8 cellular contexts compared by ENCODE assay signal in the genomic region with DNA sequence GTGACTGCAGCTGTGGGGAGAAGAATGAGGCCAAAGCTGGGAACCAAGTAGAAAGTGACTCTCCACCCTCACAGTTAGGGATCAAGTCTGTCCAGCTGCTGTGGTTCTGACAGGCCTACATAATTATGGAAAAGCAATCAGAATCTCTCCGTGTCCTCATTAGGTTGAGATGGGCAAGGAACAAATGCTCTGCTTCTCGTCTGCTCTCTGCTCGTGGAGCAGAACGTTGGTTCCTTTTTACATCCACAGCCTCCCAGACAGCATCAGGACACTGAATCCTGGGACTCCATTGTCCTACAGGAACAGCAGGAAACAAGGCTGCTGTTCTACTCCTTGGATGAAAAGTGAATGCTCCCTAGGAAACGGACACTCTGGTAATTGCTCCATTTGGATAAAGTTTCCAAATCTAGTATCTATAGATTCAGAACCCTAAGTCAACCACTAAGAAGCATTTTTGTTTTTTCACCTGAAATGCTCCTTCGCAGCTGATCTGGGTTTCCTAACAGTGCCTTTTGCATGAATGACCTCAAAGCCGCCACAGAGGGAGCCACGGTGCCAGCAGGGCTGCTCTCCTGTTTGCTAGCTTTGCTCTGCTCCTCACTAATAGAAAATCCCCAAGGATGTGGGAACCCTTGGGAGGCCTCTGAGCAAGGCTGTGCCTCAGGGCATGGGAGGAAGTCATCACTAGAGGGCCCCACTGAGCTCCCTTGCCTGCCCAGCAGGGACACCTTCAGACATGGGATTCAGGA.
DNase-seq lines count a peak whose midpoint lies in the region; ATAC-seq and TF ChIP-seq lines count a peak whose summit lies in the region.

No MANE protein-coding gene starts in this region.

- peak; percentile 6 for DNase-seq in activated naive CD4-positive, alpha-beta T cell treated with Interleukin-2 at 50 U/mL for 16 hours
- DNase-seq in activated naive CD4-positive, alpha-beta T cell (lab: John Stamatoyannopoulos, UW): no peak
- DNase-seq in NCI-H1436 treated with DMSO at 0.1 percent for 48 hours (lab: John Stamatoyannopoulos, UW): peak; percentile 58
- peak; percentile 91 for DNase-seq in WERI-Rb-1
- peak; percentile 67 for DNase-seq in Right ventricle myocardium superior
- DNase-seq in progenitor cell of endocrine pancreas (ENCODE audit: low spot score, unreplicated experiment): peak; percentile 79

- TF ChIP-seq CTCF in WERI-Rb-1 (IDR thresholded peaks at IDR 0.05; ENCODE audit: low read depth, low read length): peak; percentile 88
- peak; percentile 88 for TF ChIP-seq CTCF in progenitor cell of endocrine pancreas (IDR thresholded peaks at IDR 0.05; ENCODE audit: unreplicated experiment)

- no peaks in the 10 kb centered on the region for H3K9me3 ChIP-seq in WERI-Rb-1 (ENCODE audit: severe bottlenecking)

- no peaks in the 10 kb centered on the region for H3K36me3 Mint-ChIP-seq in progenitor cell of endocrine pancreas (ENCODE audit: insufficient read depth)

- no peak overlapping the region for H3K27ac ChIP-seq in WERI-Rb-1

- no peak overlapping the region for H3K27ac Mint-ChIP-seq in progenitor cell of endocrine pancreas

- peaks cover 9% of the 10 kb centered on the region for H3K27me3 Mint-ChIP-seq in progenitor cell of endocrine pancreas

- intact Hi-C loops in Right ventricle myocardium superior (cut with DNase I): loop anchor here (5.0 to 10.0 kb wide), 2 partner anchors 96 to 253 kb away; no protein-coding TSS in a partner anchor

- ATAC-seq in Right ventricle myocardium superior (ENCODE audit: poor library complexity) (peak; percentile 92), HG02840 (IDR thresholded peaks at IDR 0.05; ENCODE audit: low FRiP score, unreplicated experiment) (no peak), GM18861 (IDR thresholded peaks at IDR 0.05; ENCODE audit: unreplicated experiment) (no peak)

- peaks cover 15% of the 10 kb centered on the region for H3K4me1 Mint-ChIP-seq in progenitor cell of endocrine pancreas (ENCODE audit: low read depth)

- no peaks in the 10 kb centered on the region for H3K27me3 ChIP-seq in WERI-Rb-1 (ENCODE audit: insufficient read depth, low read depth, severe bottlenecking)

- H3K4me3 ChIP-seq in WERI-Rb-1 (ENCODE audit: low read depth, low read length): no peak overlapping the region

- no peaks in the 10 kb centered on the region for H3K36me3 ChIP-seq in WERI-Rb-1

- no peak overlapping the region for H3K4me3 Mint-ChIP-seq in progenitor cell of endocrine pancreas (ENCODE audit: low read depth)

- H3K9me3 Mint-ChIP-seq in progenitor cell of endocrine pancreas (ENCODE audit: low read depth): no peaks in the 10 kb centered on the region

Comparison
In these comparisons a context has a peak if more than half of its experiments do, and no peak if none do; other contexts are left out.
1. DNase-seq: peak in activated naive CD4-positive, alpha-beta T cell treated with Interleukin-2 at 50 U/mL for 16 hours (single experiment), NCI-H1436 treated with DMSO at 0.1 percent for 48 hours (single experiment), WERI-Rb-1 (single experiment), Right ventricle myocardium superior (single experiment) and progenitor cell of endocrine pancreas (single experiment); none in activated naive CD4-positive, alpha-beta T cell (0 of 4).